Comparison of ENCODE assay signal across 7 cellular contexts in the genomic region with DNA sequence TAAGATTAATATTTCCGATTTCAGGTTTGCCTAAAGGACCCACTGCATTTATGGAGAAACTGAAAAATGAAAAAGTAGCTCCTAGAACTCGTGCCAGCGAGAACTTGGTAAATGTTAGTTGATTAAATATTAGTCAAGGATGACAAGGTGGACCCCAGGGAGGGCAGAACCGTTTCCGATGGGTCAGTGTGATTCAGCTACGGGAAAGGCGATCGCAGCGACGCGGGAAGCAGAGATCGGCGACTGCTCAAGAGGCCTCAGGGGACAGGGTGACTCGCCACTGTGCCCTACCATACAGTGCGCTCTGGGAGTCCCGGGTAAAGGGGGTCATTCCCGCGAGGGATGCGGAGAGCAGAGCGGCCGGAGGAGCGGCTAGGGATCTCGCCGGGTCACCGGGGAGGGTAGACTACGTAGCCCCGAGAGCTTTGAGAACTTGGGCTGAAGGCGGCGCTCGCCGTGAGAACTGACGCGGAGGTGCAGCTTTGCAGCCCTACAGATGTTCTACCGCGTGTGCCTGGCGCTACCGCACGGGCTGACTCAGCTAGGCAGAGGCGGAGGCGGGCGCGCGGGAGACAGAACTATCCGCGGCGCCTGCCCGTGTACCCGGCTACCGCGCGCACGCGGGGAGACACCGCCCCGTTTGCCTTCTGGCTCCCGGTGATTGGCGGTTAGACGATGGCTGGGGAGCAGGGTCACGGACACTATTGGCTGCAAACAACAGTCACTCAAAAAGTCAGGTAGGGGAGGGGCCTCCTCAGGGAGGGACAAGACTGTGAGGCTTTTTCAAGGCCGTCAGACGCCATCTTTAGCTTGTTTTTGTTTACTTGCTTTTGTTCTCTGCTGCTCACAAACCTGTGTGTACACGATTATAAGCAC. TPM values are rescaled to one million over a fixed set of nuclear protein-coding genes. Genes with fewer than 3 reads are reported as not detected.
A peak's percentile ranks its signal among the peaks of the same experiment; 100 is the strongest.
DNase-seq lines count a peak whose midpoint lies in the region; ATAC-seq and TF ChIP-seq lines count a peak whose summit lies in the region.

No MANE protein-coding gene starts in this region.

- H2AFZ ChIP-seq in hepatocyte, result peak overlapping the region; percentile 97

- H3K4me3 ChIP-seq in astrocyte of the cerebellum (ENCODE audit: low read depth, low read length) (peak overlapping the region; percentile 68), hepatocyte (peak overlapping the region; percentile 37)

- no peaks in the 10 kb centered on the region for H3K27me3 ChIP-seq in hepatocyte

- H3K9me2 ChIP-seq in hepatocyte (replicated peaks; ENCODE audit: insufficient read depth), result no peaks in the 10 kb centered on the region

- H3K4me1 ChIP-seq in hepatocyte (ENCODE audit: insufficient read depth), result peaks cover 21% of the 10 kb centered on the region

- no peaks in the 10 kb centered on the region for H4K20me1 ChIP-seq in hepatocyte (ENCODE audit: insufficient read depth, poor library complexity, severe bottlenecking)

- peak overlapping the region; percentile 97 for H3K27ac ChIP-seq in hepatocyte

- H3K79me2 ChIP-seq in hepatocyte, result peaks cover 14% of the 10 kb centered on the region

- in situ Hi-C loops in astrocyte of the cerebellum (cut with HindIII; ENCODE audit: low sequenced_read_pairs), result loop anchor here (10.0 kb wide), 1 partner anchor 88 kb away; the partner anchor contains the start of genes ACIN1 and C14orf119

- H3K36me3 ChIP-seq in hepatocyte (replicated peaks; ENCODE audit: insufficient read depth, low read depth), result no peaks in the 10 kb centered on the region

- WGBS in hepatocyte (ENCODE audit: low lambda C conversion rate, missing lambda C conversion rate), result 1% methylated on average over 62 of the region's 62 CpGs

- ATAC-seq in GM18499 (IDR thresholded peaks at IDR 0.05; ENCODE audit: insufficient read depth, unreplicated experiment) (peak; percentile 67), HG02943 (IDR thresholded peaks at IDR 0.05; ENCODE audit: low read depth, unreplicated experiment) (peak; percentile 92)

- peak; percentile 96 for DNase-seq in NCI-H187 treated with DMSO at 0.1 percent for 48 hours (lab: John Stamatoyannopoulos, UW)
- DNase-seq in T-helper 22 cell (ENCODE audit: low read depth), result peak; percentile 96
- DNase-seq in astrocyte of the cerebellum (ENCODE audit: low read depth), result peak; percentile 96
- peak; percentile 97 for DNase-seq in hepatocyte (ENCODE audit: low spot score)
- DNase-seq in retina, result peak; percentile 99

- peak overlapping the region; percentile 83 for H3K4me2 ChIP-seq in hepatocyte

- H3K9me3 ChIP-seq in hepatocyte (ENCODE audit: low read depth), result no peaks in the 10 kb centered on the region

- peak; percentile 32 for TF ChIP-seq CTCF in astrocyte of the cerebellum (IDR thresholded peaks at IDR 0.05; ENCODE audit: low read depth, low read length, missing control alignments)
- peak; percentile 27 for TF ChIP-seq CTCF in hepatocyte (IDR thresholded peaks at IDR 0.05; ENCODE audit: poor library complexity)

RNA-seq across cellular contexts. Expression of gene C14orf93, which starts 3.2 kb away (rescaled TPM):
- 7.8 and 8.8 TPM in 2 replicates for total RNA-seq in hepatocyte
- polyA plus RNA-seq in hepatocyte, result 5.7 and 6.5 TPM in 2 replicates

RNA-seq across cellular contexts. Expression of gene AJUBA, which starts 24.4 kb away (rescaled TPM):
- total RNA-seq in hepatocyte, result 75.1 and 80.8 TPM in 2 replicates
- polyA plus RNA-seq in hepatocyte, result 36.2 and 43.2 TPM in 2 replicates

RNA-seq across cellular contexts. Expression of gene PSMB5, which starts 27.9 kb away (rescaled TPM):
- 171 and 190 TPM in 2 replicates for total RNA-seq in hepatocyte
- 299 and 319 TPM in 2 replicates for polyA plus RNA-seq in hepatocyte

RNA-seq across cellular contexts. Expression of gene PSMB11, which starts 35.2 kb away (rescaled TPM):
- not detected in 2 replicates for total RNA-seq in hepatocyte
- polyA plus RNA-seq in hepatocyte, result not detected in 2 replicates

RNA-seq across cellular contexts. Expression of gene HAUS4, which starts 49.9 kb away (rescaled TPM):
- 34.8 and 46.4 TPM in 2 replicates for total RNA-seq in hepatocyte
- polyA plus RNA-seq in hepatocyte, result 16.2 and 21.8 TPM in 2 replicates

Comparison
In these comparisons a context has a peak if more than half of its experiments do, and no peak if none do; other contexts are left out.
1. Peak in every context shown above with its lines: DNase-seq, ATAC-seq, H3K4me3 ChIP-seq and H3K27ac ChIP-seq.